In the genomic region with DNA sequence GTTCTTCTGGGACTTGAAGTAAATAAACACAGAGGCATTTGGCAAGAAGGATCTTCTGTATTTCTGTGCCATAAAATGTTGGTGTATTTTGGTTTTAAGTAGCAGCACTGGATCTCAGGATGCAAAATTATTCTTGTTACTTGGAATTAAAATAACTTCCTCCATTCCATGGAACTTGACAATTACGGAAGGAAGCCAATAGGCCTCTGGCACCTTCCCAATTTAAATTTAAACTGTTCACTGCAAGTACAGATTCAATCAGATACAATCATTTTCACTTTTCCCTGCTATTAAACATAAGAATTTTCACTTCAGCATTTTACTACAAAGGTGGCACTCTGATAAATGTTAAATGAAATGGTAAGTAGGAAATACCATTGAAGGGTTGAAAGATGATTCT, we compare ENCODE assay signal across 1 cellular context.
TF ChIP-seq lines count a peak whose summit lies in the region.

No MANE protein-coding gene starts in this region.

TF ChIP-seq in IMR-90, 13 proteins besides CTCF, POLR2A, EP300 and RAD21 (continued from another document):
- no peak for TF ChIP-seq RCOR1 (IDR thresholded peaks at IDR 0.05; ENCODE audit: insufficient replicate concordance, low read length)
- TF ChIP-seq, protein P1, sequence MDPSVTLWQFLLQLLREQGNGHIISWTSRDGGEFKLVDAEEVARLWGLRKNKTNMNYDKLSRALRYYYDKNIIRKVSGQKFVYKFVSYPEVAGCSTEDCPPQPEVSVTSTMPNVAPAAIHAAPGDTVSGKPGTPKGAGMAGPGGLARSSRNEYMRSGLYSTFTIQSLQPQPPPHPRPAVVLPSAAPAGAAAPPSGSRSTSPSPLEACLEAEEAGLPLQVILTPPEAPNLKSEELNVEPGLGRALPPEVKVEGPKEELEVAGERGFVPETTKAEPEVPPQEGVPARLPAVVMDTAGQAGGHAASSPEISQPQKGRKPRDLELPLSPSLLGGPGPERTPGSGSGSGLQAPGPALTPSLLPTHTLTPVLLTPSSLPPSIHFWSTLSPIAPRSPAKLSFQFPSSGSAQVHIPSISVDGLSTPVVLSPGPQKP (IDR thresholded peaks at IDR 0.05; ENCODE audit: borderline replicate concordance, low read depth, low read length): no peak
- no peak for TF ChIP-seq MXI1 (IDR thresholded peaks at IDR 0.05; ENCODE audit: borderline replicate concordance, low read depth, low read length)
- TF ChIP-seq SMC3 (IDR thresholded peaks at IDR 0.05; ENCODE audit: low read depth, low read length): no peak
- TF ChIP-seq BHLHE40 (IDR thresholded peaks at IDR 0.05; ENCODE audit: low read depth, low read length): no peak
- TF ChIP-seq RFX5 (IDR thresholded peaks at IDR 0.05; ENCODE audit: low read depth, low read length): no peak
